ENCODE assay signal across 1 cellular context in genomic region chr12:117061555-117062079, GRCh38.
TF ChIP-seq lines count a peak whose summit lies in the region.

No MANE protein-coding gene starts in this region.

TF ChIP-seq in K562, 482 proteins besides CTCF, POLR2A, EP300 and RAD21:
- TF ChIP-seq TBP (optimal IDR thresholded peaks at IDR 0.05; ENCODE audit: low read depth, low read length) (no peak), MAFF (IDR thresholded peaks at IDR 0.05; ENCODE audit: low read length) (no peak), ELK1 (CRISPR knock-in tag; IDR thresholded peaks at IDR 0.05) (no peak), RBM14 (IDR thresholded peaks at IDR 0.05; ENCODE audit: borderline replicate concordance, insufficient read depth, low read depth, low read length) (no peak), RBM25 (IDR thresholded peaks at IDR 0.05; ENCODE audit: low read depth, low read length, severe bottlenecking) (peak; percentile 82), SMARCA5 (IDR thresholded peaks at IDR 0.05) (peak; percentile 47; the same call in 1 of the 2 replicates), THRB (CRISPR knock-in tag; conservative IDR thresholded peaks at IDR 0.05) (no peak), RCOR1 (IDR thresholded peaks at IDR 0.05; ENCODE audit: borderline replicate concordance in 1 of 2, low read depth in 2 of 2, low read length in 2 of 2) (peak; percentile 37 to 51; a peak in 3 of 4 replicates), HLTF (IDR thresholded peaks at IDR 0.05) (no peak), ZNF592 (IDR thresholded peaks at IDR 0.05) (no peak), ADNP (tag; IDR thresholded peaks at IDR 0.05) (peak; percentile 81), PTBP1 (IDR thresholded peaks at IDR 0.05; ENCODE audit: low read depth, low read length) (peak; percentile 62; the same call in 1 of the 2 replicates), ZNF133 (CRISPR knock-in tag; IDR thresholded peaks at IDR 0.05) (no peak), RAD51 (IDR thresholded peaks at IDR 0.05; ENCODE audit: borderline replicate concordance, low read depth) (no peak), BCL6 (CRISPR knock-in tag; IDR thresholded peaks at IDR 0.05) (no peak), NFRKB (IDR thresholded peaks at IDR 0.05; ENCODE audit: low read depth) (no peak), KDM1A (IDR thresholded peaks at IDR 0.05) (peak; percentile 60 to 74), HDAC2 (IDR thresholded peaks at IDR 0.05) (peak; percentile 48; the same call in 1 of the 2 replicates), CHD4 (IDR thresholded peaks at IDR 0.05; ENCODE audit: insufficient read depth, insufficient replicate concordance, low read depth, low read length, poor library complexity, severe bottlenecking) (no peak), ZNF518B (CRISPR knock-in tag; IDR thresholded peaks at IDR 0.05) (no peak), SMAD3 (CRISPR knock-in tag; conservative IDR thresholded peaks at IDR 0.05) (no peak), PRPF4 (IDR thresholded peaks at IDR 0.05; ENCODE audit: insufficient read depth, low read depth, low read length, poor library complexity, severe bottlenecking) (no peak), ZNF507 (tag; conservative IDR thresholded peaks at IDR 0.05) (no peak), BCOR (IDR thresholded peaks at IDR 0.05) (peak; percentile 90), CREB3 (tag; conservative IDR thresholded peaks at IDR 0.05; ENCODE audit: low read depth) (no peak), DIDO1 (tag; IDR thresholded peaks at IDR 0.05; ENCODE audit: low read depth) (no peak), CC2D1A (IDR thresholded peaks at IDR 0.05) (no peak)
